In the genomic region with DNA sequence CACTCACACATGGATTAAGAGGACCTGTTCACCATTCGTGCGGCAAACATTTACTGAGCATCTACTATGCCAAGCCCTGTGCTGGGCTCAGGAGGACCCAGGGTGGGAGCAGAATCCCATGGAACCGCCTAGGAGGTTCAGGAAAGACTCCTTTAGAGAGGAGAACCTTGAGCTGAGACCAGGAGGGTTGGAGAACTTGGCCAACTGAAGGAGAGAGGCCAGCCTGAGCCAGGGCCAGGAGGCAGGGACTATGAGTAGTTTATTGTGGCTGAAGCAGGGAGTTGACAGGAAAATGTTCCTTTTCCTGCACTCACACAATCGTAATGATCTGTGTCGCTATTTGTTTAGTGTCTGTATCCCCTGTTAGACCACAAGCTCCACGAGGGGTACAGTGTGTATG, we compare ENCODE assay signal across 21 cellular contexts.
"Had no signal": no experiment of that assay in that cellular context is flagged by ENCODE, and none has a peak within 500 bp of the region (broad histone marks: within the 10 kb centered on the region; RNA-seq: fewer than 3 reads in every experiment).

No MANE protein-coding gene starts in this region.

- H3K27ac ChIP-seq: thyroid gland had no signal

- H3K36me3 ChIP-seq: esophagus squamous epithelium, thyroid gland, upper lobe of right lung had no signal

- DNase-seq: activated CD4-positive, alpha-beta memory T cell treated with anti-CD3 and anti-CD28 coated beads, Interleukin-2, amount 10 ng/mL, durations not matched to agents 7 days and 5 days; activated CD4-positive, alpha-beta T cell treated with anti-CD3 and anti-CD28 coated beads, Interleukin-2, amount 10 ng/mL, durations not matched to agents 24 days and 14 days; activated CD4-positive, CD25-positive, alpha-beta regulatory T cell treated with anti-CD3 and anti-CD28 coated beads, Interleukin-2, amount 50 U/mL, for 72 hours; activated CD8-positive, alpha-beta memory T cell treated with anti-CD3 and anti-CD28 coated beads, Interleukin-2, amount 50 U/mL, for 48 hours; activated T-cell treated with anti-CD3 and anti-CD28 coated beads, Interleukin-2, amount 50 U/mL, for 4 hours; effector CD8-positive, alpha-beta T cell; esophagus squamous epithelium; foreskin melanocyte; islet precursor cell; left cardiac atrium; midbrain; right cardiac atrium; stimulated activated CD4-positive, alpha-beta T cell treated with anti-CD3 and anti-CD28 coated beads, Interleukin-12 subunit alpha, Interleukin-12 subunit beta, amount 100 ng/mL, for 4 hours; stimulated activated CD4-positive, alpha-beta T cell treated with anti-CD3 and anti-CD28 coated beads, Interleukin-4, amount 100 ng/mL, for 1 hour; stimulated activated naive CD8-positive, alpha-beta T cell treated with anti-CD3 and anti-CD28 coated beads, Interleukin-15, amount 100 ng/mL, for 72 hours; T-helper 17 cell; T1000; thyroid gland; upper lobe of right lung had no signal

- ATAC-seq: activated naive CD4-positive, alpha-beta T cell treated with anti-CD3 and anti-CD28 coated beads, Interleukin-2, amount 50 U/mL, for 72 hours; activated T-cell treated with anti-CD3 and anti-CD28 coated beads, Interleukin-2, amount 50 U/mL, for 4 hours; left cardiac atrium; natural killer cell treated with Interleukin-12 subunit alpha and Interleukin-12 subunit beta and Interleukin-15 and Interleukin-18, amount 100 ng/mL, for 72 hours; right cardiac atrium; stimulated activated naive CD8-positive, alpha-beta T cell treated with anti-CD3 and anti-CD28 coated beads, Interleukin-15, amount 100 ng/mL, for 72 hours; T-helper 17 cell; upper lobe of right lung had no signal

- H3K4me1 ChIP-seq: thyroid gland had no signal

- H3K4me3 ChIP-seq: esophagus squamous epithelium, thyroid gland, upper lobe of right lung had no signal

- H3K27me3 ChIP-seq: esophagus squamous epithelium, thyroid gland, upper lobe of right lung had no signal

- H3K9me3 ChIP-seq: esophagus squamous epithelium, thyroid gland, upper lobe of right lung had no signal
